In genomic region chr4:80184053-80184790, GRCh38 we compare ENCODE assay signal across 1 cellular context.
TF ChIP-seq lines count a peak whose summit lies in the region.

No MANE protein-coding gene starts in this region.

TF ChIP-seq in HEK293, 187 proteins besides CTCF, POLR2A, EP300 and RAD21 (continued from another document and continues in another):
- TF ChIP-seq ZNF654 (tag by site-specific recombination; IDR thresholded peaks at IDR 0.05; ENCODE audit: low read depth) (peak; percentile 72), ZNF394 (tag by site-specific recombination; IDR thresholded peaks at IDR 0.05; ENCODE audit: borderline replicate concordance) (no peak; the same call in 1 of the 2 replicates), MYNN (tag by site-specific recombination; IDR thresholded peaks at IDR 0.05; ENCODE audit: borderline replicate concordance) (0 out of 2 replicates have a peak, but pooled peaks have one; percentile 9), ZNF2 (tag by site-specific recombination; IDR thresholded peaks at IDR 0.05) (peak; percentile 93), ZNF16 (tag by site-specific recombination; IDR thresholded peaks at IDR 0.05; ENCODE audit: low read depth) (no peak), GLIS1 (tag by site-specific recombination; IDR thresholded peaks at IDR 0.05) (0 out of 2 replicates have a peak, but pooled peaks have one; percentile 24), ZNF677 (tag by site-specific recombination; IDR thresholded peaks at IDR 0.05) (no peak), BCL11B (tag by site-specific recombination; IDR thresholded peaks at IDR 0.05; ENCODE audit: low read depth) (no peak), WT1 (tag by site-specific recombination; IDR thresholded peaks at IDR 0.05) (no peak), ZNF37A (tag by site-specific recombination; IDR thresholded peaks at IDR 0.05) (no peak), KLF1 (tag by site-specific recombination; IDR thresholded peaks at IDR 0.05) (peak; percentile 85), SP3 (tag by site-specific recombination; IDR thresholded peaks at IDR 0.05) (peak; percentile 61), ZBTB8A (tag by site-specific recombination; IDR thresholded peaks at IDR 0.05) (0 out of 2 replicates have a peak, but pooled peaks have one; percentile 81), ZNF623 (tag by site-specific recombination; IDR thresholded peaks at IDR 0.05) (0 out of 2 replicates have a peak, but pooled peaks have one; percentile 14), ZNF692 (tag by site-specific recombination; IDR thresholded peaks at IDR 0.05) (peak; percentile 57; the same call in 1 of the 2 replicates), YY1 (tag by site-specific recombination; IDR thresholded peaks at IDR 0.05) (no peak), ZFP69B (tag by site-specific recombination; IDR thresholded peaks at IDR 0.05) (peak; percentile 37; the same call in 1 of the 2 replicates), ZNF155 (tag by site-specific recombination; IDR thresholded peaks at IDR 0.05) (no peak), ZBTB44 (tag by site-specific recombination; IDR thresholded peaks at IDR 0.05) (no peak), ZFP37 (tag by site-specific recombination; IDR thresholded peaks at IDR 0.05) (peak; percentile 80), ZNF140 (tag by site-specific recombination; IDR thresholded peaks at IDR 0.05) (no peak), ZNF549 (tag by site-specific recombination; IDR thresholded peaks at IDR 0.05) (no peak), ZNF571 (tag by site-specific recombination; IDR thresholded peaks at IDR 0.05) (no peak), GLIS2 (tag by site-specific recombination; IDR thresholded peaks at IDR 0.05) (no peak), ZBTB1 (tag by site-specific recombination; IDR thresholded peaks at IDR 0.05) (0 out of 2 replicates have a peak, but pooled peaks have one; percentile 26), ZNF266 (tag by site-specific recombination; IDR thresholded peaks at IDR 0.05; ENCODE audit: low read depth) (no peak), KLF17 (tag by site-specific recombination; IDR thresholded peaks at IDR 0.05) (peak; percentile 59), ZNF529 (tag by site-specific recombination; IDR thresholded peaks at IDR 0.05; ENCODE audit: insufficient replicate concordance) (no peak), TCF7L2 (IDR thresholded peaks at IDR 0.05; ENCODE audit: borderline replicate concordance, low read depth, low read length) (no peak), KLF9 (tag by site-specific recombination; IDR thresholded peaks at IDR 0.05; ENCODE audit: low read depth) (peak; percentile 97), ZNF548 (tag by site-specific recombination; IDR thresholded peaks at IDR 0.05) (no peak), ZNF629 (tag by site-specific recombination; IDR thresholded peaks at IDR 0.05) (no peak; the same call in 1 of the 2 replicates), ZNF707 (tag by site-specific recombination; IDR thresholded peaks at IDR 0.05) (no peak), ZNF248 (tag by site-specific recombination; IDR thresholded peaks at IDR 0.05) (no peak), ZNF658 (tag by site-specific recombination; IDR thresholded peaks at IDR 0.05) (no peak), ZBTB26 (tag by site-specific recombination; optimal IDR thresholded peaks at IDR 0.05) (peak; percentile 46)
- TF ChIP-seq, protein P1, sequence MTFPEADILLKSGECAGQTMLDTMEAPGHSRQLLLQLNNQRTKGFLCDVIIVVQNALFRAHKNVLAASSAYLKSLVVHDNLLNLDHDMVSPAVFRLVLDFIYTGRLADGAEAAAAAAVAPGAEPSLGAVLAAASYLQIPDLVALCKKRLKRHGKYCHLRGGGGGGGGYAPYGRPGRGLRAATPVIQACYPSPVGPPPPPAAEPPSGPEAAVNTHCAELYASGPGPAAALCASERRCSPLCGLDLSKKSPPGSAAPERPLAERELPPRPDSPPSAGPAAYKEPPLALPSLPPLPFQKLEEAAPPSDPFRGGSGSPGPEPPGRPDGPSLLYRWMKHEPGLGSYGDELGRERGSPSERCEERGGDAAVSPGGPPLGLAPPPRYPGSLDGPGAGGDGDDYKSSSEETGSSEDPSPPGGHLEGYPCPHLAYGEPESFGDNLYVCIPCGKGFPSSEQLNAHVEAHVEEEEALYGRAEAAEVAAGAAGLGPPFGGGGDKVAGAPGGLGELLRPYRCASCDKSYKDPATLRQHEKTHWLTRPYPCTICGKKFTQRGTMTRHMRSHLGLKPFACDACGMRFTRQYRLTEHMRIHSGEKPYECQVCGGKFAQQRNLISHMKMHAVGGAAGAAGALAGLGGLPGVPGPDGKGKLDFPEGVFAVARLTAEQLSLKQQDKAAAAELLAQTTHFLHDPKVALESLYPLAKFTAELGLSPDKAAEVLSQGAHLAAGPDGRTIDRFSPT (tag by site-specific recombination; IDR thresholded peaks at IDR 0.05) = peak; percentile 96
- TF ChIP-seq, protein P2, sequence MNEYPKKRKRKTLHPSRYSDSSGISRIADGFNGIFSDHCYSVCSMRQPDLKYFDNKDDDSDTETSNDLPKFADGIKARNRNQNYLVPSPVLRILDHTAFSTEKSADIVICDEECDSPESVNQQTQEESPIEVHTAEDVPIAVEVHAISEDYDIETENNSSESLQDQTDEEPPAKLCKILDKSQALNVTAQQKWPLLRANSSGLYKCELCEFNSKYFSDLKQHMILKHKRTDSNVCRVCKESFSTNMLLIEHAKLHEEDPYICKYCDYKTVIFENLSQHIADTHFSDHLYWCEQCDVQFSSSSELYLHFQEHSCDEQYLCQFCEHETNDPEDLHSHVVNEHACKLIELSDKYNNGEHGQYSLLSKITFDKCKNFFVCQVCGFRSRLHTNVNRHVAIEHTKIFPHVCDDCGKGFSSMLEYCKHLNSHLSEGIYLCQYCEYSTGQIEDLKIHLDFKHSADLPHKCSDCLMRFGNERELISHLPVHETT (tag by site-specific recombination; IDR thresholded peaks at IDR 0.05) = 0 out of 2 replicates have a peak, but pooled peaks have one; percentile 56
- TF ChIP-seq, protein P3, sequence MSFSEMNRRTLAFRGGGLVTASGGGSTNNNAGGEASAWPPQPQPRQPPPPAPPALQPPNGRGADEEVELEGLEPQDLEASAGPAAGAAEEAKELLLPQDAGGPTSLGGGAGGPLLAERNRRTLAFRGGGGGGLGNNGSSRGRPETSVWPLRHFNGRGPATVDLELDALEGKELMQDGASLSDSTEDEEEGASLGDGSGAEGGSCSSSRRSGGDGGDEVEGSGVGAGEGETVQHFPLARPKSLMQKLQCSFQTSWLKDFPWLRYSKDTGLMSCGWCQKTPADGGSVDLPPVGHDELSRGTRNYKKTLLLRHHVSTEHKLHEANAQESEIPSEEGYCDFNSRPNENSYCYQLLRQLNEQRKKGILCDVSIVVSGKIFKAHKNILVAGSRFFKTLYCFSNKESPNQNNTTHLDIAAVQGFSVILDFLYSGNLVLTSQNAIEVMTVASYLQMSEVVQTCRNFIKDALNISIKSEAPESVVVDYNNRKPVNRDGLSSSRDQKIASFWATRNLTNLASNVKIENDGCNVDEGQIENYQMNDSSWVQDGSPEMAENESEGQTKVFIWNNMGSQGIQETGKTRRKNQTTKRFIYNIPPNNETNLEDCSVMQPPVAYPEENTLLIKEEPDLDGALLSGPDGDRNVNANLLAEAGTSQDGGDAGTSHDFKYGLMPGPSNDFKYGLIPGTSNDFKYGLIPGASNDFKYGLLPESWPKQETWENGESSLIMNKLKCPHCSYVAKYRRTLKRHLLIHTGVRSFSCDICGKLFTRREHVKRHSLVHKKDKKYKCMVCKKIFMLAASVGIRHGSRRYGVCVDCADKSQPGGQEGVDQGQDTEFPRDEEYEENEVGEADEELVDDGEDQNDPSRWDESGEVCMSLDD (tag by site-specific recombination; IDR thresholded peaks at IDR 0.05) = peak; percentile 77
- TF ChIP-seq, protein P4, sequence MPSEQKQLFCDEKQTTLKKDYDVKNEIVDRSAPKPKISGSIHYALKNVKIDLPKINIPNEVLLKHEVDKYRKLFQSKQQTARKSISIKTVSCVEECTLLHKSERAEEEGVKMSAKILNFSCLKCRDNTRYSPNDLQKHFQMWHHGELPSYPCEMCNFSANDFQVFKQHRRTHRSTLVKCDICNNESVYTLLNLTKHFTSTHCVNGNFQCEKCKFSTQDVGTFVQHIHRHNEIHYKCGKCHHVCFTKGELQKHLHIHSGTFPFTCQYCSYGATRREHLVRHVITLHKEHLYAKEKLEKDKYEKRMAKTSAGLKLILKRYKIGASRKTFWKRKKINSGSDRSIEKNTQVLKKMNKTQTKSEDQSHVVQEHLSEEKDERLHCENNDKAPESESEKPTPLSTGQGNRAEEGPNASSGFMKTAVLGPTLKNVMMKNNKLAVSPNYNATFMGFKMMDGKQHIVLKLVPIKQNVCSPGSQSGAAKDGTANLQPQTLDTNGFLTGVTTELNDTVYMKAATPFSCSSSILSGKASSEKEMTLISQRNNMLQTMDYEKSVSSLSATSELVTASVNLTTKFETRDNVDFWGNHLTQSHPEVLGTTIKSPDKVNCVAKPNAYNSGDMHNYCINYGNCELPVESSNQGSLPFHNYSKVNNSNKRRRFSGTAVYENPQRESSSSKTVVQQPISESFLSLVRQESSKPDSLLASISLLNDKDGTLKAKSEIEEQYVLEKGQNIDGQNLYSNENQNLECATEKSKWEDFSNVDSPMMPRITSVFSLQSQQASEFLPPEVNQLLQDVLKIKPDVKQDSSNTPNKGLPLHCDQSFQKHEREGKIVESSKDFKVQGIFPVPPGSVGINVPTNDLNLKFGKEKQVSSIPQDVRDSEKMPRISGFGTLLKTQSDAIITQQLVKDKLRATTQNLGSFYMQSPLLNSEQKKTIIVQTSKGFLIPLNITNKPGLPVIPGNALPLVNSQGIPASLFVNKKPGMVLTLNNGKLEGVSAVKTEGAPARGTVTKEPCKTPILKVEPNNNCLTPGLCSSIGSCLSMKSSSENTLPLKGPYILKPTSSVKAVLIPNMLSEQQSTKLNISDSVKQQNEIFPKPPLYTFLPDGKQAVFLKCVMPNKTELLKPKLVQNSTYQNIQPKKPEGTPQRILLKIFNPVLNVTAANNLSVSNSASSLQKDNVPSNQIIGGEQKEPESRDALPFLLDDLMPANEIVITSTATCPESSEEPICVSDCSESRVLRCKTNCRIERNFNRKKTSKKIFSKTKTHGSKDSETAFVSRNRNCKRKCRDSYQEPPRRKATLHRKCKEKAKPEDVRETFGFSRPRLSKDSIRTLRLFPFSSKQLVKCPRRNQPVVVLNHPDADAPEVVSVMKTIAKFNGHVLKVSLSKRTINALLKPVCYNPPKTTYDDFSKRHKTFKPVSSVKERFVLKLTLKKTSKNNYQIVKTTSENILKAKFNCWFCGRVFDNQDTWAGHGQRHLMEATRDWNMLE (tag by site-specific recombination; conservative IDR thresholded peaks at IDR 0.05; ENCODE audit: low read depth) = no peak
- TF ChIP-seq, protein P5, sequence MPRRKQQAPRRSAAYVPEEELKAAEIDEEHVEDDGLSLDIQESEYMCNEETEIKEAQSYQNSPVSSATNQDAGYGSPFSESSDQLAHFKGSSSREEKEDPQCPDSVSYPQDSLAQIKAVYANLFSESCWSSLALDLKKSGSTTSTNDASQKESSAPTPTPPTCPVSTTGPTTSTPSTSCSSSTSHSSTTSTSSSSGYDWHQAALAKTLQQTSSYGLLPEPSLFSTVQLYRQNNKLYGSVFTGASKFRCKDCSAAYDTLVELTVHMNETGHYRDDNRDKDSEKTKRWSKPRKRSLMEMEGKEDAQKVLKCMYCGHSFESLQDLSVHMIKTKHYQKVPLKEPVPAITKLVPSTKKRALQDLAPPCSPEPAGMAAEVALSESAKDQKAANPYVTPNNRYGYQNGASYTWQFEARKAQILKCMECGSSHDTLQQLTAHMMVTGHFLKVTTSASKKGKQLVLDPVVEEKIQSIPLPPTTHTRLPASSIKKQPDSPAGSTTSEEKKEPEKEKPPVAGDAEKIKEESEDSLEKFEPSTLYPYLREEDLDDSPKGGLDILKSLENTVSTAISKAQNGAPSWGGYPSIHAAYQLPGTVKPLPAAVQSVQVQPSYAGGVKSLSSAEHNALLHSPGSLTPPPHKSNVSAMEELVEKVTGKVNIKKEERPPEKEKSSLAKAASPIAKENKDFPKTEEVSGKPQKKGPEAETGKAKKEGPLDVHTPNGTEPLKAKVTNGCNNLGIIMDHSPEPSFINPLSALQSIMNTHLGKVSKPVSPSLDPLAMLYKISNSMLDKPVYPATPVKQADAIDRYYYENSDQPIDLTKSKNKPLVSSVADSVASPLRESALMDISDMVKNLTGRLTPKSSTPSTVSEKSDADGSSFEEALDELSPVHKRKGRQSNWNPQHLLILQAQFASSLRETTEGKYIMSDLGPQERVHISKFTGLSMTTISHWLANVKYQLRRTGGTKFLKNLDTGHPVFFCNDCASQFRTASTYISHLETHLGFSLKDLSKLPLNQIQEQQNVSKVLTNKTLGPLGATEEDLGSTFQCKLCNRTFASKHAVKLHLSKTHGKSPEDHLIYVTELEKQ (tag by site-specific recombination; IDR thresholded peaks at IDR 0.05; ENCODE audit: borderline replicate concordance) = peak; percentile 40; the same call in 1 of the 2 replicates
